8 cellular contexts compared by ENCODE assay signal in the genomic region with DNA sequence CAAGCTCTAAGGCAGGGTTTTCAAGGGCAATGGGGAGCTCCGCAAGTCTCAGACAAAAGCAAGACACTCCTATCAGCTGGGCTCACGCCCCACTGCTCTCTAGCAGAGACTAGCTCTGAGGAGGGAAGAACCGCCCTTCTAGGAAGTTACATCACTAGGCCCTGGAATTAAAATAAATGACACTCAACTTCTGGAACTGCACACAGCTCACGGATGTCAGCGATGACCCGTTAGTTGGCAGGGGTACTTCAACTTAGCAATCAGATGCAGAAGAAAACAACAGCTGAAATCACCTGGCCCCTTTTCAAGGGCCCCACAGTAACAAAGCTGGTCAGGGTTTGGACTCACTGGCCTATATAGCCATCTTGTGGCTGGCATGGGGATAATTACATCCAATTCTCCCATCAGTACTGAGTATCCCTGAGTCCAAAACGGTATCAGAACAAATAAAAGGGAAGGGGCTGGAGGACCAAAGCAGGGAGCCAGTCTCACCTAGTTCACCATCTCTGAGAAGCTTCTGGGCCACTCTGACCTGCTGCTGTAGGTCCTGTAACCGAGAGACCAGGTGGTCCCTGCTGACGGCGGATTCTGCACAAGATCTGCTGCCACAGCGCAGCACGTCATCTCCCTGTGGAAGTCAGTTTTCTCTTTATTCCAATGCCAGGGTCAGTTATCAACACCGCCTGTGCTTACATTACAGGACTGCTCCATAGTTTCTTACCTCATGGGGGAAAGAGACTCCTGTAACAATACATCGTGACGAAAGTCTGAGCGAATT. TPM values are rescaled to one million over a fixed set of nuclear protein-coding genes. Genes with fewer than 3 reads are reported as not detected.
A peak's percentile ranks its signal among the peaks of the same experiment; 100 is the strongest.
DNase-seq lines count a peak whose midpoint lies in the region; ATAC-seq and TF ChIP-seq lines count a peak whose summit lies in the region.

No MANE protein-coding gene starts in this region.

- no peak for TF ChIP-seq EP300 in suprapubic skin (IDR thresholded peaks at IDR 0.05)

- H3K27me3 Mint-ChIP-seq in activated CD4-positive, alpha-beta T cell treated with anti-CD3 and anti-CD28 coated beads, Interleukin-2, amount 10 ng/mL, durations not matched to agents 24 days and 14 days: no peaks in the 10 kb centered on the region

- H3K36me3 Mint-ChIP-seq in activated CD4-positive, alpha-beta T cell treated with anti-CD3 and anti-CD28 coated beads, Interleukin-2, amount 10 ng/mL, durations not matched to agents 24 days and 14 days (ENCODE audit: low read depth): peaks cover 55% of the 10 kb centered on the region

- peak in 1 of 2 donors; percentile 32 for TF ChIP-seq POLR2A in suprapubic skin (IDR thresholded peaks at IDR 0.05)
- no peak for TF ChIP-seq POLR2A in GM18505 (IDR thresholded peaks at IDR 0.05; ENCODE audit: borderline replicate concordance, extremely low read depth, insufficient read depth, insufficient read length)

- H3K9me3 Mint-ChIP-seq in activated CD4-positive, alpha-beta T cell treated with anti-CD3 and anti-CD28 coated beads, Interleukin-2, amount 10 ng/mL, durations not matched to agents 24 days and 14 days: no peaks in the 10 kb centered on the region

- peak overlapping the region; percentile 71 for H3K27ac Mint-ChIP-seq in activated CD4-positive, alpha-beta T cell treated with anti-CD3 and anti-CD28 coated beads, Interleukin-2, amount 10 ng/mL, durations not matched to agents 24 days and 14 days

- H3K4me3 ChIP-seq in suprapubic skin: peak overlapping the region; percentile 32

- peaks cover 16% of the 10 kb centered on the region for H3K36me3 ChIP-seq in suprapubic skin

- intact Hi-C loops in activated CD4-positive, alpha-beta T cell treated with anti-CD3 and anti-CD28 coated beads, Interleukin-2, amount 10 ng/mL, durations not matched to agents 24 days and 14 days (cut with micrococcal nuclease): loop anchor here (5.0 kb wide), 1 partner anchor 62 kb away; a partner anchor contains a TSS

- no peak overlapping the region for H3K4me3 Mint-ChIP-seq in activated CD4-positive, alpha-beta T cell treated with anti-CD3 and anti-CD28 coated beads, Interleukin-2, amount 10 ng/mL, durations not matched to agents 24 days and 14 days

- peaks cover 73% of the 10 kb centered on the region for H3K4me1 ChIP-seq in suprapubic skin

- no peaks in the 10 kb centered on the region for H3K27me3 ChIP-seq in suprapubic skin

- DNase-seq in activated CD4-positive, alpha-beta T cell treated with anti-CD3 and anti-CD28 coated beads, Interleukin-2, amount 10 ng/mL, durations not matched to agents 24 days and 14 days: peak; percentile 66
- no peak for DNase-seq in activated CD4-positive, alpha-beta T cell treated with anti-CD3 and anti-CD28 coated beads for 48 hours
- peak; percentile 72 for DNase-seq in NCI-H82 (lab: John Stamatoyannopoulos, UW)
- DNase-seq in cerebellum (ENCODE audit: low spot score): peak; percentile 51
- DNase-seq in left kidney (ENCODE audit: low read depth, low spot score): peak; percentile 78
- DNase-seq in suprapubic skin (ENCODE audit: low spot score in 2 of 2): peak; percentile 92 to 95

- H3K9me3 ChIP-seq in suprapubic skin: no peaks in the 10 kb centered on the region

- peaks cover 7% of the 10 kb centered on the region for H3K4me1 Mint-ChIP-seq in activated CD4-positive, alpha-beta T cell treated with anti-CD3 and anti-CD28 coated beads, Interleukin-2, amount 10 ng/mL, durations not matched to agents 24 days and 14 days

- peak; percentile 57 to 66 for TF ChIP-seq CTCF in suprapubic skin (IDR thresholded peaks at IDR 0.05)

- H3K27ac ChIP-seq in suprapubic skin: peak overlapping the region; percentile 98

- WGBS in suprapubic skin: 60% methylated on average over 12 of the region's 16 CpGs

- ATAC-seq in HG02623 (IDR thresholded peaks at IDR 0.05; ENCODE audit: unreplicated experiment) (no peak), GM18505 (IDR thresholded peaks at IDR 0.05; ENCODE audit: unreplicated experiment) (no peak)

RNA-seq across cellular contexts. Expression of a gene that starts 22.2 kb away (rescaled TPM):
- not detected in 2 replicates for total RNA-seq in activated CD4-positive, alpha-beta T cell treated with anti-CD3 and anti-CD28 coated beads, Interleukin-2, amount 10 ng/mL, durations not matched to agents 24 days and 14 days
- total RNA-seq in cerebellum (12.2 TPM), suprapubic skin (100 to 1,000 TPM; 146 to 256 (median 194) TPM)

RNA-seq across cellular contexts. Expression of a gene that starts 41.4 kb away (rescaled TPM):
- total RNA-seq in activated CD4-positive, alpha-beta T cell treated with anti-CD3 and anti-CD28 coated beads, Interleukin-2, amount 10 ng/mL, durations not matched to agents 24 days and 14 days: 0.12 and 0.16 TPM in 2 replicates
- total RNA-seq in cerebellum: 0.18 TPM
- total RNA-seq in suprapubic skin: 1 to 10 TPM; 3.9 to 7.4 (median 5.9) TPM

RNA-seq across cellular contexts. Expression of a gene that starts 45.7 kb away (rescaled TPM):
- 27.1 and 30.7 TPM in 2 replicates for total RNA-seq in activated CD4-positive, alpha-beta T cell treated with anti-CD3 and anti-CD28 coated beads, Interleukin-2, amount 10 ng/mL, durations not matched to agents 24 days and 14 days
- total RNA-seq in cerebellum (12.3 TPM), suprapubic skin (10 to 100 TPM in 2 of 4 donors, 1 to 10 TPM in 2; 6.4 to 31.7 (median 14.3) TPM)

RNA-seq across cellular contexts. Expression of a gene that starts 45.8 kb away (rescaled TPM):
- 234 and 238 TPM in 2 replicates for total RNA-seq in activated CD4-positive, alpha-beta T cell treated with anti-CD3 and anti-CD28 coated beads, Interleukin-2, amount 10 ng/mL, durations not matched to agents 24 days and 14 days
- 15.9 TPM for total RNA-seq in cerebellum
- total RNA-seq in suprapubic skin: 10 to 100 TPM; 27.6 to 58.2 (median 36.7) TPM

RNA-seq across cellular contexts. Expression of a gene that starts 59.5 kb away (rescaled TPM):
- 17.6 and 18.3 TPM in 2 replicates for total RNA-seq in activated CD4-positive, alpha-beta T cell treated with anti-CD3 and anti-CD28 coated beads, Interleukin-2, amount 10 ng/mL, durations not matched to agents 24 days and 14 days
- total RNA-seq in cerebellum (8.3 TPM), suprapubic skin (10 to 100 TPM; 40.0 to 61.7 (median 51.3) TPM)

Comparison
In these comparisons a context has a peak if more than half of its experiments do, and no peak if none do; other contexts are left out.
1. RNA of a gene that starts 22.2 kb away (total RNA-seq): 146 to 256 TPM in suprapubic skin and 12.2 TPM in cerebellum (single experiment); not detected in activated CD4-positive, alpha-beta T cell treated with anti-CD3 and anti-CD28 coated beads, Interleukin-2, amount 10 ng/mL, durations not matched to agents 24 days and 14 days; every median in the first group is over 10 times any median in the second.